ENCODE assay signal across 1 cellular context in the genomic region with DNA sequence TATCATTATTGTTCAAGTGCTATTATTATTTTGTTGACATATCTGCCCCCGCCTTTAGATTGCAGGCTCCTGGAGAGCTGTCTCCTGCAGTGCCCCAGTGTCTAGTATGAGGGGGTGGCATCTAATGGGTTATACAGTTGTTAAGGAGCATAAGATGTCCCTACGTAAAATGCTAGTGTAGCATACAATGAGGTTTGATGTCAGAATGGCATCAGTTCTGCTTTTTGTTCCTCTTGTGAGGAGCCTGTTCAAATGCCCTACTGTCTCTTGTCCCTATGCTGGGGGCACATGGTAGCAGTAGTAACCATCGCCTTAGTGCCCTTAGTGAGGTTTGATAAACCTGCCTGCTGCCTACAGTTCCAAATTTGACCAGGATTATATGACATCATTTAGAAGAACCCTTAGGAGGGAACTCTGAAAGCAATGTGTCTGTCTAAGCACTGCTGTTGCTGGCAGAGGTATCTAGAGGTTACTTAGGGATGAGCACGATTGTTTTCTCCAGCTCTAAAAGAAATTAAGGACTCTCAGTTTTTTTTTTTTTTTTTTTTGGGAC.
TF ChIP-seq lines count a peak whose summit lies in the region.

No MANE protein-coding gene starts in this region.

TF ChIP-seq in HepG2, 621 proteins besides CTCF, POLR2A, EP300 and RAD21:
- no peak for TF ChIP-seq ZNF136 (CRISPR knock-in tag; IDR thresholded peaks at IDR 0.05; ENCODE audit: low read depth)
- TF ChIP-seq ZNF343 (CRISPR knock-in tag; IDR thresholded peaks at IDR 0.05) = no peak
- no peak for TF ChIP-seq BCL6 (CRISPR knock-in tag; IDR thresholded peaks at IDR 0.05)
- TF ChIP-seq RFXANK (CRISPR knock-in tag; IDR thresholded peaks at IDR 0.05) = no peak
- no peak for TF ChIP-seq ZNF230 (CRISPR knock-in tag; IDR thresholded peaks at IDR 0.05)
- TF ChIP-seq, protein P1, sequence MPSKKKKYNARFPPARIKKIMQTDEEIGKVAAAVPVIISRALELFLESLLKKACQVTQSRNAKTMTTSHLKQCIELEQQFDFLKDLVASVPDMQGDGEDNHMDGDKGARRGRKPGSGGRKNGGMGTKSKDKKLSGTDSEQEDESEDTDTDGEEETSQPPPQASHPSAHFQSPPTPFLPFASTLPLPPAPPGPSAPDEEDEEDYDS (CRISPR knock-in tag; IDR thresholded peaks at IDR 0.05) = no peak
- no peak for TF ChIP-seq ZFY (CRISPR knock-in tag; IDR thresholded peaks at IDR 0.05)
- TF ChIP-seq, protein P2, sequence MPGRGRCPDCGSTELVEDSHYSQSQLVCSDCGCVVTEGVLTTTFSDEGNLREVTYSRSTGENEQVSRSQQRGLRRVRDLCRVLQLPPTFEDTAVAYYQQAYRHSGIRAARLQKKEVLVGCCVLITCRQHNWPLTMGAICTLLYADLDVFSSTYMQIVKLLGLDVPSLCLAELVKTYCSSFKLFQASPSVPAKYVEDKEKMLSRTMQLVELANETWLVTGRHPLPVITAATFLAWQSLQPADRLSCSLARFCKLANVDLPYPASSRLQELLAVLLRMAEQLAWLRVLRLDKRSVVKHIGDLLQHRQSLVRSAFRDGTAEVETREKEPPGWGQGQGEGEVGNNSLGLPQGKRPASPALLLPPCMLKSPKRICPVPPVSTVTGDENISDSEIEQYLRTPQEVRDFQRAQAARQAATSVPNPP (CRISPR knock-in tag; IDR thresholded peaks at IDR 0.05) = no peak
- TF ChIP-seq MAFG (CRISPR knock-in tag; IDR thresholded peaks at IDR 0.05) = no peak
- TF ChIP-seq PHB2 (IDR thresholded peaks at IDR 0.05; ENCODE audit: partially characterized antibody) = no peak
- no peak for TF ChIP-seq ZBTB21 (CRISPR knock-in tag; IDR thresholded peaks at IDR 0.05)
- TF ChIP-seq ZNF83 (CRISPR knock-in tag; IDR thresholded peaks at IDR 0.05; ENCODE audit: borderline replicate concordance) = no peak
